8 cellular contexts compared by ENCODE assay signal in the genomic region with DNA sequence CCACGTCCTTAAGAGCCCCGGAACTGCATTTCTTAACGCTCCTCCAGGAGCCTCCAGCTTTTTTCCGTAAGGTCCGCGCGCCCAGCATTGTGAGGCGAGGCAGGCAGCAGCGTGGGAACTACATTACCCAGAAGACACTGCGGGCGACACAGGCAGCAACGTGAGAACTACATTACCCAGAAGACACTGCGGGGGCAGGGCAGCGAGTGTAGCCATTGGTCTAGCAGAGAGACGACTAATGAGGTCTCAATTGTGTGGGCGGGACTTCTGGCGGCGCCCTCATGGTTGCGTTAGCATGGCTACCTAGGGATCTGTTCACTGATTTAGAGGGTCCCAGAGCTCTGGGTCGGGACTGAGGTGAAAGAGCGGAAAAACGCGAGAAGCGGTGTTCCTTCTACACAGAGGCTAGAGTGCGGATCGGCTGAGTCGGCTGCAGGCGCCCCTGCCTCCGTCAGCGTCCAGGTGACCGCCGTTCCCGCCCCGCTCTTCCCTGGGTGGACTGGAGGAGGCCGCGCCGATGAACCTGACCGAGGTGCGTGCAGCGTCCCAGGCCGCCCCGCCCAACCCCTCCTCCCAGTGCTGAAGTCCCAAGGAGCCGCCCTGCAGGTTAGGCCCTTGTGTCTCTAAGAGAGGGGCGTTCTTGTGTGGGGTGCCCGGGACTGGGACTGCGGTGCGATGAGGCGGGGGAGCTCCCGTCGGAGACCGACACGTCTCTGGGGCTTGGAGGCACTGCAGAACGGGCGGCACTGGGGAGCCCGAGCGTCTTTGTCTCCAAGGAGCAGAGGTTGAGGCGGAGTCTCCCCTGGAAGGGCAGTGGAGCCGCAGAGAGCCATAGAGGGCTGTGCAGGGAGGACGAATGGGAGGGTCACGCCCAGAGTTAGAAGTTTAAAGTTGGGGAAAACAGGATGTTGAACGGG. TPM values are rescaled to one million over a fixed set of nuclear protein-coding genes. Genes with fewer than 3 reads are reported as not detected.
DNase-seq lines count a peak whose midpoint lies in the region; ATAC-seq, FAIRE-seq and TF ChIP-seq lines count a peak whose summit lies in the region.

Gene ZNF749 (plus strand): TSS at position 264 of the 917 bp plus-strand sequence. CDS start 254 bp downstream, at position 518.

- peak; percentile 92 for ATAC-seq in GM21526 (IDR thresholded peaks at IDR 0.05; ENCODE audit: low FRiP score, unreplicated experiment)

- H3K4me1 ChIP-seq in OCI-LY1 (ENCODE audit: insufficient read depth, low read length, severe bottlenecking) (peaks cover 18% of the 10 kb centered on the region), mesodermal cell (ENCODE audit: control insufficient read depth, insufficient read depth, low read length, poor library complexity, severe bottlenecking) (no peaks in the 10 kb centered on the region)

- H3K9me2 ChIP-seq in OCI-LY1 (ENCODE audit: low read depth, low read length), result no peaks in the 10 kb centered on the region

- H3K27me3 Mint-ChIP-seq in endothelial cell (ENCODE audit: unreplicated experiment), result peaks cover 17% of the 10 kb centered on the region

- peak; percentile 63 for FAIRE-seq in D721Med (lab: Jason Lieb, UNC)

- peak within 1 kb of the TSS; percentile 93 for H3K27ac Mint-ChIP-seq in endothelial cell (ENCODE audit: unreplicated experiment)

- peaks cover 42% of the 10 kb centered on the region for H3K36me3 Mint-ChIP-seq in endothelial cell (ENCODE audit: low read depth, unreplicated experiment)

- peak within 1 kb of the TSS; percentile 77 for H3K9ac ChIP-seq in OCI-LY1 (ENCODE audit: low read length)

- TF ChIP-seq CTCF in D721Med (IDR thresholded peaks at IDR 0.05; ENCODE audit: insufficient read depth, missing control alignments), result no peak
- no peak for TF ChIP-seq CTCF in OCI-LY1 (IDR thresholded peaks at IDR 0.05; ENCODE audit: low read length)
- TF ChIP-seq CTCF in endothelial cell (IDR thresholded peaks at IDR 0.05; ENCODE audit: unreplicated experiment), result no peak

- H4K20me1 ChIP-seq in OCI-LY1 (ENCODE audit: insufficient read depth, low read length), result no peaks in the 10 kb centered on the region

- peak within 1 kb of the TSS; percentile 93 for H3K4me3 ChIP-seq in OCI-LY1 (ENCODE audit: low read depth, low read length, poor library complexity, severe bottlenecking)
- H3K4me3 ChIP-seq in mesodermal cell (ENCODE audit: extremely low read depth, insufficient read depth, low read length, poor library complexity, severe bottlenecking), result peak within 1 kb of the TSS; percentile 87

- H3K27me3 ChIP-seq in OCI-LY1 (ENCODE audit: insufficient read depth, low read length), result no peaks in the 10 kb centered on the region

- WGBS in mesodermal cell (ENCODE audit: insufficient coverage in 2 of 2), 2 experiments, result 0 to 1% methylated on average over 52 to 53 of the region's 61 CpGs

- no peaks in the 10 kb centered on the region; the same call in 1 of the 2 replicates for H3K9me3 ChIP-seq in OCI-LY1 (ENCODE audit: low read length)
- H3K9me3 ChIP-seq in mesodermal cell (ENCODE audit: control insufficient read depth, low read length), result no peaks in the 10 kb centered on the region

- H3K27ac ChIP-seq in OCI-LY1 (ENCODE audit: low read depth, low read length, poor library complexity, severe bottlenecking) (peak within 1 kb of the TSS; percentile 45), mesodermal cell (ENCODE audit: low read depth, low read length, severe bottlenecking) (peak within 1 kb of the TSS; percentile 61)

- H3K4me2 ChIP-seq in OCI-LY1 (ENCODE audit: low read length), result peak within 1 kb of the TSS; percentile 79

- H3K79me2 ChIP-seq in OCI-LY1 (ENCODE audit: insufficient read depth, low read length), result peaks cover 19% of the 10 kb centered on the region

- H3K4me1 Mint-ChIP-seq in endothelial cell (ENCODE audit: unreplicated experiment), result peaks cover 32% of the 10 kb centered on the region

- DNase-seq in D721Med (ENCODE audit: insufficient read length, low spot score) (peak; percentile 97), HuH-7 (ENCODE audit: low spot score) (peak; percentile 92), endothelial cell (ENCODE audit: low spot score) (peak; percentile 94)
- peak; percentile 96 for DNase-seq in activated CD8-positive, alpha-beta memory T cell treated with anti-CD3 and anti-CD28 coated beads, Interleukin-2, amount 50 U/mL, for 24 hours (ENCODE audit: extremely low read depth)
- peak; percentile 66 for DNase-seq in stimulated activated CD8-positive, alpha-beta memory T cell treated with anti-CD3 and anti-CD28 coated beads, Interleukin-15, amount 100 ng/mL, for 24 hours (ENCODE audit: low read depth)

- no peaks in the 10 kb centered on the region for H3F3A ChIP-seq in OCI-LY1 (ENCODE audit: insufficient read depth, low read length)

- H3K9me3 Mint-ChIP-seq in endothelial cell (ENCODE audit: unreplicated experiment), result no peaks in the 10 kb centered on the region

- H3K36me3 ChIP-seq in OCI-LY1 (ENCODE audit: insufficient read depth, low read length), result peaks cover 24% of the 10 kb centered on the region
- peaks cover 22% of the 10 kb centered on the region for H3K36me3 ChIP-seq in mesodermal cell (ENCODE audit: control insufficient read depth, insufficient read depth, low read length)

- peak within 1 kb of the TSS; percentile 98 for H3K4me3 Mint-ChIP-seq in endothelial cell (ENCODE audit: unreplicated experiment)

- peak within 1 kb of the TSS; percentile 88 for H2AFZ ChIP-seq in OCI-LY1 (ENCODE audit: low read length)

RNA-seq across cellular contexts. Expression of gene ZNF749, which starts in this region (rescaled TPM):
- total RNA-seq in endothelial cell (ENCODE audit: unreplicated experiment), result 20.3 TPM
- 11.3 TPM for polyA plus RNA-seq in mesodermal cell (2013, experiment 1 of 2)
- polyA plus RNA-seq in mesodermal cell (2013, experiment 2 of 2), result 9.3 TPM

Comparison
In these comparisons a context has a peak if more than half of its experiments do, and no peak if none do; other contexts are left out.
1. Peak in every context shown above with its lines: DNase-seq, ATAC-seq, H3K4me3 ChIP-seq and H3K27ac ChIP-seq.